Comparison of ENCODE assay signal across 1 cellular context in the genomic region with DNA sequence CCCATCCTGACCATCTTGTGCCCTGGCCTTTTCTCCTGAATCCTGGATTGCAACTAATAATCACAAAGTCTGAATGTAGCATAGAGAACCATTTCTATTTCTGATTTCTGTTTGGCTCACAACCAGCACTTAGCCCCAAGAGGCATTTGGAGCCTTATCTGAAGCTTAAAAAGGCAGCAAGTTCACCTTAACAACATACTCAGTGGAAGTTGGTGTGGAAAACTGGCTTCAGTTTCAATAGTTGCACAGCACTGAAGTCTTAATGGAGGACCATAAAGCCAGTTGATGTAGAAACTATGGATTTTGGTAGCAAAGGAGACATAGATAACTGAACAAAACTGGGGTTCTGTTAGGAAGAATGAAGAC.
TF ChIP-seq lines count a peak whose summit lies in the region.

No MANE protein-coding gene starts in this region.

TF ChIP-seq in HCT116, 20 proteins besides CTCF, POLR2A, EP300 and RAD21 (continued from another document):
- TF ChIP-seq, protein P1, sequence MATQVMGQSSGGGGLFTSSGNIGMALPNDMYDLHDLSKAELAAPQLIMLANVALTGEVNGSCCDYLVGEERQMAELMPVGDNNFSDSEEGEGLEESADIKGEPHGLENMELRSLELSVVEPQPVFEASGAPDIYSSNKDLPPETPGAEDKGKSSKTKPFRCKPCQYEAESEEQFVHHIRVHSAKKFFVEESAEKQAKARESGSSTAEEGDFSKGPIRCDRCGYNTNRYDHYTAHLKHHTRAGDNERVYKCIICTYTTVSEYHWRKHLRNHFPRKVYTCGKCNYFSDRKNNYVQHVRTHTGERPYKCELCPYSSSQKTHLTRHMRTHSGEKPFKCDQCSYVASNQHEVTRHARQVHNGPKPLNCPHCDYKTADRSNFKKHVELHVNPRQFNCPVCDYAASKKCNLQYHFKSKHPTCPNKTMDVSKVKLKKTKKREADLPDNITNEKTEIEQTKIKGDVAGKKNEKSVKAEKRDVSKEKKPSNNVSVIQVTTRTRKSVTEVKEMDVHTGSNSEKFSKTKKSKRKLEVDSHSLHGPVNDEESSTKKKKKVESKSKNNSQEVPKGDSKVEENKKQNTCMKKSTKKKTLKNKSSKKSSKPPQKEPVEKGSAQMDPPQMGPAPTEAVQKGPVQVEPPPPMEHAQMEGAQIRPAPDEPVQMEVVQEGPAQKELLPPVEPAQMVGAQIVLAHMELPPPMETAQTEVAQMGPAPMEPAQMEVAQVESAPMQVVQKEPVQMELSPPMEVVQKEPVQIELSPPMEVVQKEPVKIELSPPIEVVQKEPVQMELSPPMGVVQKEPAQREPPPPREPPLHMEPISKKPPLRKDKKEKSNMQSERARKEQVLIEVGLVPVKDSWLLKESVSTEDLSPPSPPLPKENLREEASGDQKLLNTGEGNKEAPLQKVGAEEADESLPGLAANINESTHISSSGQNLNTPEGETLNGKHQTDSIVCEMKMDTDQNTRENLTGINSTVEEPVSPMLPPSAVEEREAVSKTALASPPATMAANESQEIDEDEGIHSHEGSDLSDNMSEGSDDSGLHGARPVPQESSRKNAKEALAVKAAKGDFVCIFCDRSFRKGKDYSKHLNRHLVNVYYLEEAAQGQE (IDR thresholded peaks at IDR 0.05; ENCODE audit: low read depth), result no peak
- TF ChIP-seq ZFX (IDR thresholded peaks at IDR 0.05) (no peak), SIN3A (IDR thresholded peaks at IDR 0.05; ENCODE audit: low read depth) (no peak), EGR1 (IDR thresholded peaks at IDR 0.05; ENCODE audit: low read depth) (no peak), SRF (IDR thresholded peaks at IDR 0.05; ENCODE audit: low read depth) (no peak), FOSL1 (IDR thresholded peaks at IDR 0.05; ENCODE audit: low read depth) (no peak), EZH2phosphoT487 (IDR thresholded peaks at IDR 0.05; ENCODE audit: borderline replicate concordance) (no peak), YY1 (IDR thresholded peaks at IDR 0.05; ENCODE audit: extremely low read depth, insufficient replicate concordance, low read depth, low read length) (no peak), CEBPB (IDR thresholded peaks at IDR 0.05; ENCODE audit: low read depth) (no peak), JUND (IDR thresholded peaks at IDR 0.05) (no peak), SP1 (IDR thresholded peaks at IDR 0.05; ENCODE audit: low read depth) (no peak)
- TF ChIP-seq, protein P2, sequence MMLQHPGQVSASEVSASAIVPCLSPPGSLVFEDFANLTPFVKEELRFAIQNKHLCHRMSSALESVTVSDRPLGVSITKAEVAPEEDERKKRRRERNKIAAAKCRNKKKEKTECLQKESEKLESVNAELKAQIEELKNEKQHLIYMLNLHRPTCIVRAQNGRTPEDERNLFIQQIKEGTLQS (IDR thresholded peaks at IDR 0.05), result no peak
